ENCODE assay signal across 12 cellular contexts in genomic region chr16:85641305-85641704, GRCh38.
"Had no signal": no experiment of that assay in that cellular context is flagged by ENCODE, and none has a peak within 500 bp of the region (broad histone marks: within the 10 kb centered on the region; RNA-seq: fewer than 3 reads in every experiment).

No MANE protein-coding gene starts in this region.

- H3K27me3 ChIP-seq: heart right ventricle, testis had no signal

- H3K9me3 Mint-ChIP-seq: activated T-cell treated with anti-CD3 and anti-CD28 coated beads, Interleukin-2, amount 50 U/mL, for 24 hours; natural killer cell treated with Interleukin-12 subunit alpha and Interleukin-12 subunit beta and Interleukin-15 and Interleukin-18, amount 100 ng/mL, for 72 hours; stimulated activated naive B cell treated with anti-CD40 and anti-IgM and Interleukin-4, amounts not matched to agents 10 μg/mL and 1 μg/mL and 100 μg/mL, for 72 hours had no signal

- DNase-seq: activated CD4-positive, alpha-beta T cell treated with anti-CD3 and anti-CD28 coated beads, Interleukin-2, amount 50 U/mL, for 4 hours; activated CD4-positive, CD25-positive, alpha-beta regulatory T cell treated with anti-CD3 and anti-CD28 coated beads, Interleukin-2, amount 50 U/mL, for 72 hours; activated CD8-positive, alpha-beta memory T cell treated with anti-CD3 and anti-CD28 coated beads, Interleukin-2, amount 10 ng/mL, durations not matched to agents 7 days and 5 days; activated gamma-delta T cell; activated T-cell treated with anti-CD3 and anti-CD28 coated beads, Interleukin-2, amount 50 U/mL, for 24 hours; stimulated activated naive B cell treated with anti-CD40 and anti-IgM and Interleukin-4, amounts not matched to agents 10 μg/mL and 1 μg/mL and 100 μg/mL, for 72 hours; T-helper 9 cell had no signal

- H3K9me3 ChIP-seq: heart right ventricle, testis had no signal

- ATAC-seq: activated CD8-positive, alpha-beta memory T cell treated with anti-CD3 and anti-CD28 coated beads, Interleukin-2, amount 10 ng/mL, durations not matched to agents 7 days and 5 days; natural killer cell treated with Interleukin-12 subunit alpha and Interleukin-12 subunit beta and Interleukin-15 and Interleukin-18, amount 100 ng/mL, for 72 hours; stimulated activated naive B cell treated with anti-CD40 and anti-IgM and Interleukin-4, amounts not matched to agents 10 μg/mL and 1 μg/mL and 100 μg/mL, for 72 hours had no signal

- H3K27me3 Mint-ChIP-seq: activated CD8-positive, alpha-beta memory T cell treated with anti-CD3 and anti-CD28 coated beads, Interleukin-2, amount 10 ng/mL, durations not matched to agents 7 days and 5 days; activated naive CD8-positive, alpha-beta T cell; activated T-cell treated with anti-CD3 and anti-CD28 coated beads, Interleukin-2, amount 50 U/mL, for 24 hours; natural killer cell treated with Interleukin-12 subunit alpha and Interleukin-12 subunit beta and Interleukin-15 and Interleukin-18, amount 100 ng/mL, for 72 hours; stimulated activated naive B cell treated with anti-CD40 and anti-IgM and Interleukin-4, amounts not matched to agents 10 μg/mL and 1 μg/mL and 100 μg/mL, for 72 hours had no signal

- H3K36me3 Mint-ChIP-seq: activated naive CD8-positive, alpha-beta T cell; natural killer cell treated with Interleukin-12 subunit alpha and Interleukin-12 subunit beta and Interleukin-15 and Interleukin-18, amount 100 ng/mL, for 72 hours had no signal

- H3K27ac Mint-ChIP-seq: activated CD8-positive, alpha-beta memory T cell treated with anti-CD3 and anti-CD28 coated beads, Interleukin-2, amount 10 ng/mL, durations not matched to agents 7 days and 5 days; activated naive CD8-positive, alpha-beta T cell; activated T-cell treated with anti-CD3 and anti-CD28 coated beads, Interleukin-2, amount 50 U/mL, for 24 hours; natural killer cell treated with Interleukin-12 subunit alpha and Interleukin-12 subunit beta and Interleukin-15 and Interleukin-18, amount 100 ng/mL, for 72 hours; stimulated activated naive B cell treated with anti-CD40 and anti-IgM and Interleukin-4, amounts not matched to agents 10 μg/mL and 1 μg/mL and 100 μg/mL, for 72 hours had no signal

- H3K4me3 ChIP-seq: heart right ventricle, testis had no signal

- H3K27ac ChIP-seq: foreskin keratinocyte, testis had no signal

- H3K4me3 Mint-ChIP-seq: activated CD8-positive, alpha-beta memory T cell treated with anti-CD3 and anti-CD28 coated beads, Interleukin-2, amount 10 ng/mL, durations not matched to agents 7 days and 5 days; activated naive CD8-positive, alpha-beta T cell; activated T-cell treated with anti-CD3 and anti-CD28 coated beads, Interleukin-2, amount 50 U/mL, for 24 hours; natural killer cell treated with Interleukin-12 subunit alpha and Interleukin-12 subunit beta and Interleukin-15 and Interleukin-18, amount 100 ng/mL, for 72 hours; stimulated activated naive B cell treated with anti-CD40 and anti-IgM and Interleukin-4, amounts not matched to agents 10 μg/mL and 1 μg/mL and 100 μg/mL, for 72 hours had no signal
